ENCODE assay signal across 19 cellular contexts in genomic region chr12:1716215-1716862, GRCh38. TPM values are rescaled to one million over a fixed set of nuclear protein-coding genes. Genes with fewer than 3 reads are reported as not detected.
DNase-seq lines count a peak whose midpoint lies in the region; ATAC-seq, FAIRE-seq and TF ChIP-seq lines count a peak whose summit lies in the region.
"Had no signal": no experiment of that assay in that cellular context is flagged by ENCODE, and none has a peak within 500 bp of the region (broad histone marks: within the 10 kb centered on the region; RNA-seq: fewer than 3 reads in every experiment).

No MANE protein-coding gene starts in this region.

- no peak overlapping the region for H3K27ac ChIP-seq in endodermal cell (ENCODE audit: low read depth, low read length)
- H3K27ac ChIP-seq: tibial artery had no signal

- H3K9me3 ChIP-seq in MG63: peaks cover 10% of the 10 kb centered on the region
- H3K9me3 ChIP-seq in endodermal cell (ENCODE audit: control insufficient read depth, low read length): peaks cover 67% of the 10 kb centered on the region
- H3K9me3 ChIP-seq in skeletal muscle satellite cell (replicated peaks; ENCODE audit: low read length): no peaks in the 10 kb centered on the region
- H3K9me3 ChIP-seq: mucosa of descending colon had no signal

- DNase-seq in GM13977 (ENCODE audit: low spot score): peak; percentile 30
- DNase-seq in MG63: no peak
- no peak for DNase-seq in endodermal cell
- no peak for DNase-seq in C1 segment of cervical spinal cord (lab: John Stamatoyannopoulos, UW)
- no peak for DNase-seq in frontal cortex (ENCODE audit: low spot score in 2 of 2)
- DNase-seq in Right ventricle myocardium inferior (ENCODE audit: missing footprints): no peak
- DNase-seq: activated gamma-delta T cell treated with Interleukin-2 at 50 U/mL for 16 hours; CD4-positive, CD25-positive, alpha-beta regulatory T cell; central memory CD4-positive, alpha-beta T cell; EL; kidney; mucosa of descending colon; NCI-H146; NCI-H345; stimulated activated CD4-positive, alpha-beta T cell treated with anti-CD3 and anti-CD28 coated beads, Interleukin-15, amount 100 ng/mL, for 24 hours; tibial artery had no signal

- no peak overlapping the region for H3K27ac Mint-ChIP-seq in endodermal cell

- FAIRE-seq in frontal cortex (lab: Jason Lieb, UNC): no peak
- FAIRE-seq: kidney had no signal

- peaks cover 9% of the 10 kb centered on the region for H3K4me1 Mint-ChIP-seq in endodermal cell

- in situ Hi-C loops in GM13977 (cut with MboI; ENCODE audit: low pct_unique_long_range_greater_than_20kb, low sequenced_read_pairs, unreplicated experiment): no loop called here

- H3K36me3 ChIP-seq in MG63 (peaks cover 42% of the 10 kb centered on the region), endodermal cell (ENCODE audit: control insufficient read depth, insufficient read depth, low read length) (peaks cover 57% of the 10 kb centered on the region), skeletal muscle satellite cell (ENCODE audit: insufficient read depth, low read length) (no peaks in the 10 kb centered on the region)

- H3K9ac ChIP-seq in endodermal cell (ENCODE audit: extremely low read depth, low read length, poor library complexity, severe bottlenecking) (no peak overlapping the region), skeletal muscle satellite cell (ENCODE audit: low read depth, low read length) (no peak overlapping the region)

- no peak overlapping the region for H3K4me3 Mint-ChIP-seq in endodermal cell

- H3K27me3 ChIP-seq in MG63 (no peaks in the 10 kb centered on the region), endodermal cell (ENCODE audit: control insufficient read depth, insufficient read depth, low read length, poor library complexity, severe bottlenecking) (no peaks in the 10 kb centered on the region), skeletal muscle satellite cell (ENCODE audit: control insufficient read depth, insufficient read depth, low read length) (no peaks in the 10 kb centered on the region)
- H3K27me3 ChIP-seq: tibial artery had no signal

- no peak for TF ChIP-seq CTCF in GM13977 (IDR thresholded peaks at IDR 0.05; ENCODE audit: extremely low read depth, insufficient read depth, missing control alignments)
- TF ChIP-seq CTCF in endodermal cell (conservative IDR thresholded peaks at IDR 0.05): no peak

- H3K4me2 ChIP-seq in skeletal muscle satellite cell (ENCODE audit: low read length): peak overlapping the region; percentile 36

- intact Hi-C loops in Right ventricle myocardium inferior (cut with DNase I): no loop called here

- peaks cover 69% of the 10 kb centered on the region for H3K36me3 Mint-ChIP-seq in endodermal cell (ENCODE audit: low read depth)

- no peaks in the 10 kb centered on the region for H3K27me3 Mint-ChIP-seq in endodermal cell (ENCODE audit: insufficient read depth)
- H3K27me3 Mint-ChIP-seq: CD4-positive, CD25-positive, alpha-beta regulatory T cell; progenitor cell of endocrine pancreas had no signal

- WGBS in endodermal cell (ENCODE audit: insufficient coverage in 1 of 2, insufficient read length in 1 of 2), 2 experiments: 86 to 92% methylated on average over 2 to 3 of the region's 3 CpGs

- H3K4me1 ChIP-seq in endodermal cell (ENCODE audit: control insufficient read depth, insufficient read depth, low read length) (no peaks in the 10 kb centered on the region), skeletal muscle satellite cell (ENCODE audit: control insufficient read depth, insufficient read depth, low read length) (peaks cover 5% of the 10 kb centered on the region)

- H3K4me3 ChIP-seq in MG63: peak overlapping the region; percentile 17; the same call in 1 of the 2 replicates
- peak overlapping the region; percentile 13 for H3K4me3 ChIP-seq in endodermal cell (ENCODE audit: low read length)
- H3K4me3 ChIP-seq in skeletal muscle satellite cell (ENCODE audit: low read length): no peak overlapping the region
- H3K4me3 ChIP-seq: mucosa of descending colon, tibial artery had no signal

- peaks cover 56% of the 10 kb centered on the region for H3K9me3 Mint-ChIP-seq in endodermal cell

- no peak for ATAC-seq in Right ventricle myocardium inferior
- ATAC-seq: mucosa of descending colon, SK-N-SH treated with all-trans-retinoic acid at 6 μM for 48 hours had no signal

RNA-seq across cellular contexts. Expression of gene ADIPOR2, which starts 25.5 kb away (rescaled TPM):
- total RNA-seq in MG63 (2014; rRNA removed; shearing (Covaris generic); ENCODE audit: low replicate concordance): 41.6 and 50.4 TPM in 2 replicates
- total RNA-seq in endodermal cell (100 to 1,000 TPM in 1 of 2 donors, 10 to 100 TPM in 1; 53.7 to 124 TPM), frontal cortex (23.2 TPM), Right ventricle myocardium inferior (38.4 TPM)
- 37.8 TPM for polyA plus RNA-seq in endodermal cell (2013, experiment 1 of 2)
- 37.2 TPM for polyA plus RNA-seq in endodermal cell (2013, experiment 2 of 2)
- 21.8 and 23.1 TPM in 2 replicates for total RNA-seq in skeletal muscle satellite cell (2012; rRNA removed)
